ENCODE assay signal across 22 cellular contexts in the genomic region with DNA sequence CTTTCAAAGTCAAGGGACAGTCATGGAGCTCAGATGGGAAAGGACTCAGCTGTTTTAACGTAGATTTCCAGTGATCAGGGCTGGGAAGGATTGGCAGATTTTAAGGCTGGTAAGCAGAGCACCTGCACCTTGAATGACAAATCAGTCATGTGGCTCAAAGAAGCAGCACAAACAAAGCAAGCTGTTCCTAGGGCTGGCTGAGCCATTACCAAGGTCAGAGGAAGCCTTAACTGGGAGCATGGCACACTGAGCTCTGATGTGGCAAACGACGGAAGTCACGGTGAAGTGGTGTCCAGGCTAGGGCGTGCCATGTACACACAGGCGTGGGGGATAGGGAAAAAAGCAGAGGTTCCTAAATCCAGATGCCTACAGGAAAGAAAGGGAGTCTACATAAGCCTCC.
A peak's percentile ranks its signal among the peaks of the same experiment; 100 is the strongest.
DNase-seq lines count a peak whose midpoint lies in the region; ATAC-seq, FAIRE-seq and TF ChIP-seq lines count a peak whose summit lies in the region.
"Had no signal": no experiment of that assay in that cellular context is flagged by ENCODE, and none has a peak within 500 bp of the region (broad histone marks: within the 10 kb centered on the region; RNA-seq: fewer than 3 reads in every experiment).

No MANE protein-coding gene starts in this region.

- no peak overlapping the region for H2BK20ac ChIP-seq in H1 (ENCODE audit: low read length)

- CTCF ChIA-PET in H1 (lab: Charles Lee; ENCODE audit: partially characterized antibody), result interaction anchor here (0.6 to 3.3 kb wide), 5 partner anchors 10 to 128 kb away, joined by 3 to 11 read pairs (median 3); no protein-coding TSS in a partner anchor

- DNase-seq in NCI-H82 (lab: John Stamatoyannopoulos, UW), result peak; percentile 25
- DNase-seq in NCI-H82 treated with DMSO at 0.1 percent for 48 hours (lab: John Stamatoyannopoulos, UW; ENCODE audit: unreplicated experiment), result no peak
- peak; percentile 15 for DNase-seq in NCI-H2171 (lab: John Stamatoyannopoulos, UW)
- no peak for DNase-seq in H1 (ENCODE audit: low read depth in 1 of 2, low spot score in 2 of 2)
- no peak for DNase-seq in gastrocnemius medialis
- no peak for DNase-seq in activated gamma-delta T cell treated with Interleukin-2 at 50 U/mL for 16 hours
- no peak for DNase-seq in pons (ENCODE audit: low spot score)
- DNase-seq: BE2C, DND-41, GOT3, IMR-90, NCI-H1092 treated with DMSO at 0.1 percent for 48 hours, NCI-H2107, NCI-H446, Peyer's patch had no signal

- H3K9ac ChIP-seq in H1 (replicated peaks in 1 of 4; ENCODE audit: extremely low read depth in 1 of 4, low read depth in 3 of 4, low read length in 3 of 4), result no peak overlapping the region
- H3K9ac ChIP-seq: KMS-11 had no signal

- H2BK5ac ChIP-seq in H1 (ENCODE audit: low read depth, low read length), result no peak overlapping the region

- H3K4me3 ChIP-seq in H1 (ENCODE audit: extremely low read depth in 1 of 4, insufficient read depth in 2 of 4, low read depth in 3 of 4, low read length in 4 of 4) (no peak overlapping the region), gastrocnemius medialis (no peak overlapping the region)
- H3K4me3 ChIP-seq: A549, GM12878, Peyer's patch had no signal

- H3K27ac ChIP-seq in H1 (ENCODE audit: low read depth, low read length) (no peak overlapping the region), gastrocnemius medialis (peak overlapping the region in 2 of 4 donors; percentile 23 to 65)
- H3K27ac ChIP-seq: A549, KMS-11, Peyer's patch had no signal

- H3K36me3 ChIP-seq in H1 (ENCODE audit: control insufficient read depth in 2 of 4, insufficient read depth in 4 of 4, low read length in 3 of 4), result no peaks in the 10 kb centered on the region
- no peaks in the 10 kb centered on the region for H3K36me3 ChIP-seq in gastrocnemius medialis
- H3K36me3 ChIP-seq: BE2C, Peyer's patch had no signal

- no peaks in the 10 kb centered on the region; the same call in 1 of the 2 replicates for H3K23me2 ChIP-seq in H1 (ENCODE audit: low read depth, low read length)

- TF ChIP-seq EP300 in H1 (IDR thresholded peaks at IDR 0.05; ENCODE audit: borderline replicate concordance in 1 of 2, low read depth in 2 of 2, low read length in 2 of 2), result no peak

- no peak overlapping the region for H3K23ac ChIP-seq in H1 (ENCODE audit: insufficient read length)

- H4K8ac ChIP-seq in H1 (ENCODE audit: extremely low read depth, insufficient read depth, low read length), result no peak overlapping the region

- no peak overlapping the region for H4K91ac ChIP-seq in H1 (replicated peaks; ENCODE audit: insufficient read length, low read length)

- no peak overlapping the region for H4K5ac ChIP-seq in H1 (ENCODE audit: insufficient read length, low read depth, low read length)

- H2AK5ac ChIP-seq in H1 (ENCODE audit: low read depth, low read length), result no peak overlapping the region; the same call in 1 of the 2 replicates

- TF ChIP-seq RAD21 in H1 (IDR thresholded peaks at IDR 0.05 in 1 of 2, conservative IDR thresholded peaks at IDR 0.05 in 1 of 2; ENCODE audit: low read depth in 2 of 2, low read length in 2 of 2), result no peak

- intact Hi-C loops in gastrocnemius medialis (cut with DNase I; ENCODE audit: low total_unique reads), result no loop called here

- no peak overlapping the region for H3K14ac ChIP-seq in H1 (ENCODE audit: insufficient read length)

- no peak overlapping the region for H2BK12ac ChIP-seq in H1 (ENCODE audit: low read depth, low read length)

- 86% methylated on average over 6 of the region's 6 CpGs; no CpG with 5 or more reads in 1 of the 2 experiments for WGBS in H1 (ENCODE audit: extremely low coverage in 1 of 2, insufficient coverage in 1 of 2, insufficient read length in 1 of 2, insufficient replicate concordance in 2 of 2, low coverage in 1 of 2, low lambda C conversion rate in 2 of 2, missing lambda C conversion rate in 1 of 2), 2 experiments

- peak overlapping the region; percentile 25 for H3K4ac ChIP-seq in H1 (replicated peaks; ENCODE audit: insufficient read length, low read depth, low read length)

- H4K20me1 ChIP-seq in H1 (replicated peaks in 1 of 2; ENCODE audit: control insufficient read depth in 1 of 2, insufficient read depth in 2 of 2, low read length in 2 of 2), result no peaks in the 10 kb centered on the region

- POLR2A ChIA-PET in H1 (lab: Charles Lee; ENCODE audit: partially characterized antibody), result no interaction called here

- H3K9me3 ChIP-seq in H1 (ENCODE audit: insufficient read depth in 2 of 2, low read depth in 1 of 2, low read length in 1 of 2) (no peaks in the 10 kb centered on the region), gastrocnemius medialis (no peaks in the 10 kb centered on the region)
- H3K9me3 ChIP-seq: A549, BE2C, Peyer's patch had no signal

- no peak overlapping the region for H2BK120ac ChIP-seq in H1 (replicated peaks; ENCODE audit: low read depth, low read length)

- no peak overlapping the region for H3K18ac ChIP-seq in H1 (ENCODE audit: extremely low read depth, low read length)

- ATAC-seq in gastrocnemius medialis (peak; percentile 55 to 88), GM19452 (IDR thresholded peaks at IDR 0.05; ENCODE audit: unreplicated experiment) (no peak)
- ATAC-seq: A549, GM12878, HCT116, SK-N-SH treated with all-trans-retinoic acid at 6 μM for 48 hours had no signal

- H3K56ac ChIP-seq in H1 (replicated peaks; ENCODE audit: insufficient read length, low read depth, low read length), result no peak overlapping the region

- TF ChIP-seq CTCF in H1 (IDR thresholded peaks at IDR 0.05; ENCODE audit: control extremely low read depth in 1 of 3, insufficient read depth in 1 of 3, low read depth in 1 of 3, low read length in 3 of 3) (no peak), gastrocnemius medialis (IDR thresholded peaks at IDR 0.05 in 4 of 5, conservative IDR thresholded peaks at IDR 0.05 in 1 of 5) (no peak)

- no peaks in the 10 kb centered on the region for H3K79me1 ChIP-seq in H1 (ENCODE audit: low read depth, low read length)

- no peak overlapping the region for H3K4me2 ChIP-seq in H1 (ENCODE audit: insufficient read depth in 1 of 2, low read depth in 2 of 2, low read length in 2 of 2)
- H3K4me2 ChIP-seq: A549, KMS-11 had no signal

- H3K79me2 ChIP-seq in H1 (ENCODE audit: control insufficient read depth in 1 of 2, insufficient read depth in 2 of 2, low read length in 2 of 2), result no peaks in the 10 kb centered on the region

- TF ChIP-seq POLR2A in H1 (IDR thresholded peaks at IDR 0.05; ENCODE audit: control extremely low read depth in 1 of 2, low read depth in 2 of 2, low read length in 2 of 2) (no peak), gastrocnemius medialis (IDR thresholded peaks at IDR 0.05) (no peak)

- H3K4me1 ChIP-seq in H1 (replicated peaks in 1 of 4; ENCODE audit: control insufficient read depth in 3 of 4, insufficient read depth in 4 of 4, low read length in 3 of 4) (peaks cover 0 to 5% (median 1%) of the 10 kb centered on the region in 4 experiments; a peak in 3 of 7 replicates), gastrocnemius medialis (peaks cover 6 to 27% of the 10 kb centered on the region in 2 donors)
- H3K4me1 ChIP-seq: A549, BE2C, Peyer's patch had no signal

- peak overlapping the region; percentile 77; the same call in 1 of the 2 replicates for H2AFZ ChIP-seq in H1 (ENCODE audit: low read length)

- in situ Hi-C loops in gastrocnemius medialis (cut with MboI; ENCODE audit: low sequenced_read_pairs in 4 of 4), result loop anchor here in 1 of 4 donors (25.0 kb wide), 1 partner anchor 1043 kb away; no protein-coding TSS in a partner anchor

- no peak overlapping the region for H2BK15ac ChIP-seq in H1 (ENCODE audit: low read length)

- no peak for FAIRE-seq in H1 (lab: Jason Lieb, UNC)
- FAIRE-seq: A549, D721Med, GM12878 had no signal

- H3K27me3 ChIP-seq in H1 (replicated peaks in 1 of 4; ENCODE audit: control insufficient read depth in 3 of 4, extremely low read depth in 1 of 4, insufficient read depth in 3 of 4, low read length in 3 of 4) (no peaks in the 10 kb centered on the region), gastrocnemius medialis (no peaks in the 10 kb centered on the region)
- H3K27me3 ChIP-seq: BE2C, Peyer's patch had no signal

TF ChIP-seq in H1, 55 proteins besides CTCF, POLR2A, EP300 and RAD21:
- TF ChIP-seq TAF7 (optimal IDR thresholded peaks at IDR 0.05; ENCODE audit: borderline replicate concordance, low read depth, low read length) (no peak), SIX5 (IDR thresholded peaks at IDR 0.05; ENCODE audit: low read depth, low read length) (no peak), RNF2 (IDR thresholded peaks at IDR 0.05; ENCODE audit: borderline replicate concordance, low read depth, low read length, missing control alignments, poor library complexity, severe bottlenecking) (no peak), CTBP2 (IDR thresholded peaks at IDR 0.05; ENCODE audit: borderline replicate concordance, insufficient read depth, insufficient read length, low read length) (no peak), PHF8 (conservative IDR thresholded peaks at IDR 0.05; ENCODE audit: low read depth, low read length) (no peak), SIN3A (conservative IDR thresholded peaks at IDR 0.05 in 1 of 2, IDR thresholded peaks at IDR 0.05 in 1 of 2; ENCODE audit: low read depth in 1 of 2, low read length in 2 of 2) (no peak), RBBP5 (IDR thresholded peaks at IDR 0.05; ENCODE audit: borderline replicate concordance, low read depth, low read length) (no peak)

Comparison
In these comparisons a context has a peak if more than half of its experiments do, and no peak if none do; other contexts are left out.
1. DNase-seq: peak in NCI-H82 (single experiment) and NCI-H2171 (single experiment); none in NCI-H82 treated with DMSO at 0.1 percent for 48 hours (single experiment), H1 (0 of 2), gastrocnemius medialis (0 of 2), activated gamma-delta T cell treated with Interleukin-2 at 50 U/mL for 16 hours (single experiment) and pons (single experiment).